10 cellular contexts compared by ENCODE assay signal in the genomic region with DNA sequence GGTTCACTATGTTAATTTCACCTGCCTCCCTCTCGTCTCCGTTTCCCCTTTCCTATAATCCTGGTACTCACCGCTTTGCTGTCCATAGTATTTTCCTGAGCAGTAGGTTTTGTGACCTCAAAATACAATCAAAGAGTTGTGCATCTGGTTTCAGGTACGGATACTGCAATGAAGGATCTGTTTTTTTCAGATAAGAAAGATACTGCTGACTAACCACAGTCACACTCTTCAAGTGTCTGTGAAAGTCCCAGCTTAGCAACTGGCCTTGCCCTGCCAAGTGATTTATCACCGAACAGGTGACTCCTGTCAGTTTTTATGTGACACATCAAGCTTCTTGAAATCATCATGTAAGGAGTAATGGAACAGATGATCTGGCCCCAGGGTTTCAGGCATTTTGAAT.
DNase-seq lines count a peak whose midpoint lies in the region; ATAC-seq and TF ChIP-seq lines count a peak whose summit lies in the region.
"Had no signal": no experiment of that assay in that cellular context is flagged by ENCODE, and none has a peak within 500 bp of the region (broad histone marks: within the 10 kb centered on the region; RNA-seq: fewer than 3 reads in every experiment).

No MANE protein-coding gene starts in this region.

- H3K9ac ChIP-seq in KMS-11, result no peak overlapping the region; the same call in 1 of the 2 replicates

- H3K79me2 ChIP-seq in KMS-11 (ENCODE audit: insufficient read depth, low read depth), result no peaks in the 10 kb centered on the region; the same call in 1 of the 2 replicates

- no peaks in the 10 kb centered on the region for H3K36me3 ChIP-seq in KMS-11 (ENCODE audit: insufficient read depth)
- H3K36me3 ChIP-seq: sigmoid colon had no signal

- H3K4me2 ChIP-seq in KMS-11, result peak overlapping the region; percentile 72

- H4K20me1 ChIP-seq in KMS-11 (ENCODE audit: insufficient read depth), result no peaks in the 10 kb centered on the region

- no peak overlapping the region for H2AFZ ChIP-seq in KMS-11 (ENCODE audit: low read depth)

- peaks cover 47% of the 10 kb centered on the region for H3K4me1 Mint-ChIP-seq in activated T-helper 17 cell treated with anti-CD3 and anti-CD28 coated beads, Interleukin-2, amount 50 U/mL, for 72 hours
- peaks cover 61% of the 10 kb centered on the region for H3K4me1 Mint-ChIP-seq in nephron

- no peaks in the 10 kb centered on the region for H3K27me3 ChIP-seq in KMS-11 (ENCODE audit: insufficient read depth, low read depth)
- H3K27me3 ChIP-seq: sigmoid colon had no signal

- H3K27ac Mint-ChIP-seq in activated T-helper 17 cell treated with anti-CD3 and anti-CD28 coated beads, Interleukin-2, amount 50 U/mL, for 72 hours, result peak overlapping the region; percentile 80
- peak overlapping the region; percentile 9 to 85 (median 30) for H3K27ac Mint-ChIP-seq in nephron

- peak; percentile 90 for ATAC-seq in activated T-helper 17 cell treated with anti-CD3 and anti-CD28 coated beads, Interleukin-2, amount 50 U/mL, for 72 hours (replicated peaks)
- ATAC-seq in HG02981 (IDR thresholded peaks at IDR 0.05; ENCODE audit: unreplicated experiment), result no peak
- ATAC-seq: left lobe of liver had no signal

- DNase-seq in NCI-H2171 treated with DMSO at 0.1 percent for 48 hours (lab: John Stamatoyannopoulos, UW) (peak; percentile 24), NCI-H2171 (lab: John Stamatoyannopoulos, UW) (no peak), NCI-H2029 treated with DMSO at 0.1 percent for 48 hours (lab: John Stamatoyannopoulos, UW) (no peak), ureter (ENCODE audit: low spot score) (no peak)
- DNase-seq: sigmoid colon had no signal

- H3K4me3 ChIP-seq in KMS-11 (IDR thresholded peaks at IDR 0.05; ENCODE audit: insufficient read depth, low read depth, low read length), result no peak overlapping the region
- H3K4me3 ChIP-seq: sigmoid colon had no signal

- peak overlapping the region; percentile 18; the same call in 1 of the 2 replicates for H3K27ac ChIP-seq in KMS-11
- H3K27ac ChIP-seq: sigmoid colon had no signal

- TF ChIP-seq CTCF in KMS-11 (conservative IDR thresholded peaks at IDR 0.05; ENCODE audit: low read depth, low read length) (no peak), nephron (IDR thresholded peaks at IDR 0.05; ENCODE audit: unreplicated experiment in 3 of 3) (no peak)

- H3K4me3 Mint-ChIP-seq in activated T-helper 17 cell treated with anti-CD3 and anti-CD28 coated beads, Interleukin-2, amount 50 U/mL, for 72 hours, result peak overlapping the region; percentile 50
- H3K4me3 Mint-ChIP-seq in nephron, result peak overlapping the region in 2 of 3 experiments; percentile 49 to 62

- peaks cover 43% of the 10 kb centered on the region for H3K36me3 Mint-ChIP-seq in activated T-helper 17 cell treated with anti-CD3 and anti-CD28 coated beads, Interleukin-2, amount 50 U/mL, for 72 hours (ENCODE audit: low read depth)
- H3K36me3 Mint-ChIP-seq in nephron (ENCODE audit: low read depth), result peaks cover 12% of the 10 kb centered on the region

- H3K9me3 Mint-ChIP-seq in activated T-helper 17 cell treated with anti-CD3 and anti-CD28 coated beads, Interleukin-2, amount 50 U/mL, for 72 hours, result no peaks in the 10 kb centered on the region
- no peaks in the 10 kb centered on the region for H3K9me3 Mint-ChIP-seq in nephron

- no peaks in the 10 kb centered on the region for H3K27me3 Mint-ChIP-seq in activated T-helper 17 cell treated with anti-CD3 and anti-CD28 coated beads, Interleukin-2, amount 50 U/mL, for 72 hours
- H3K27me3 Mint-ChIP-seq in nephron (ENCODE audit: low read depth), result no peaks in the 10 kb centered on the region

- peaks cover 20% of the 10 kb centered on the region for H3K4me1 ChIP-seq in KMS-11 (ENCODE audit: low read depth, poor library complexity, severe bottlenecking)
